In genomic region chr3:52404391-52404790, GRCh38 we compare ENCODE assay signal across 10 cellular contexts. TPM values are rescaled to one million over a fixed set of nuclear protein-coding genes. Genes with fewer than 3 reads are reported as not detected.
"Had no signal": no experiment of that assay in that cellular context is flagged by ENCODE, and none has a peak within 500 bp of the region (broad histone marks: within the 10 kb centered on the region; RNA-seq: fewer than 3 reads in every experiment).

No MANE protein-coding gene starts in this region.

- H3K9me3 Mint-ChIP-seq: activated CD4-positive, alpha-beta memory T cell treated with anti-CD3 and anti-CD28 coated beads for 36 hours; activated naive CD4-positive, alpha-beta T cell treated with anti-CD3 and anti-CD28 coated beads for 36 hours; memory B cell; neural progenitor cell had no signal

- H3K4me3 Mint-ChIP-seq: activated CD4-positive, alpha-beta memory T cell treated with anti-CD3 and anti-CD28 coated beads for 36 hours; activated naive CD4-positive, alpha-beta T cell treated with anti-CD3 and anti-CD28 coated beads for 36 hours; memory B cell; neural progenitor cell had no signal

- ATAC-seq: right cardiac atrium; stimulated activated naive CD8-positive, alpha-beta T cell treated with anti-CD3 and anti-CD28 coated beads, Interleukin-15, Interleukin-2, amounts not matched to agents 100 U/mL and 50 U/mL, for 24 hours had no signal

- DNase-seq: activated CD4-positive, alpha-beta memory T cell treated with anti-CD3 and anti-CD28 coated beads for 36 hours; activated CD4-positive, CD25-positive, alpha-beta regulatory T cell treated with anti-CD3 and anti-CD28 coated beads, Interleukin-2, amount 50 U/mL, for 72 hours; activated naive CD4-positive, alpha-beta T cell treated with anti-CD3 and anti-CD28 coated beads for 36 hours; central memory CD4-positive, alpha-beta T cell; effector memory CD4-positive, alpha-beta T cell; stimulated activated naive CD8-positive, alpha-beta T cell treated with anti-CD3 and anti-CD28 coated beads, Interleukin-15, Interleukin-2, amounts not matched to agents 100 U/mL and 50 U/mL, for 24 hours had no signal

- H3K27ac Mint-ChIP-seq: activated CD4-positive, alpha-beta memory T cell treated with anti-CD3 and anti-CD28 coated beads for 36 hours; activated naive CD4-positive, alpha-beta T cell treated with anti-CD3 and anti-CD28 coated beads for 36 hours; memory B cell had no signal

- H3K27me3 Mint-ChIP-seq: activated CD4-positive, alpha-beta memory T cell treated with anti-CD3 and anti-CD28 coated beads for 36 hours; memory B cell had no signal

RNA-seq across cellular contexts. Expression of gene SEMA3G, which starts 40.5 kb away (rescaled TPM):
- total RNA-seq: activated naive CD4-positive, alpha-beta T cell treated with anti-CD3 and anti-CD28 coated beads for 36 hours had no signal

RNA-seq across cellular contexts. Expression of gene TNNC1, which starts 49.5 kb away (rescaled TPM):
- total RNA-seq: glomerular endothelial cell had no signal
